Comparison of ENCODE assay signal across 17 cellular contexts in genomic region chr6:108846628-108847027, GRCh38. TPM values are rescaled to one million over a fixed set of nuclear protein-coding genes. Genes with fewer than 3 reads are reported as not detected.
DNase-seq lines count a peak whose midpoint lies in the region; TF ChIP-seq lines count a peak whose summit lies in the region.
"Had no signal": no experiment of that assay in that cellular context is flagged by ENCODE, and none has a peak within 500 bp of the region (broad histone marks: within the 10 kb centered on the region; RNA-seq: fewer than 3 reads in every experiment).

No MANE protein-coding gene starts in this region.

- 67 to 100% (median 93%) methylated on average over 1 of the region's 1 CpG for WGBS in adrenal gland, 4 donors
- WGBS in thyroid gland, 2 donors, result 82 to 90% methylated on average over 1 of the region's 1 CpG

- intact Hi-C loops in dendritic cell treated with granulocyte-macrophage colony-stimulating factor and Interleukin-4, amounts not matched to agents 40 ng/mL and 50 ng/mL, for 4 days (cut with micrococcal nuclease), result no loop called here
- intact Hi-C loops in adrenal gland (cut with DNase I), result no loop called here
- intact Hi-C loops in thyroid gland (cut with DNase I), result loop anchor here (10.0 kb wide), 1 partner anchor 228 kb away; no protein-coding TSS in a partner anchor

- peaks cover 20% of the 10 kb centered on the region for H3K4me1 ChIP-seq in BLaER1
- peaks cover 18 to 25% of the 10 kb centered on the region in 2 donors for H3K4me1 ChIP-seq in adrenal gland (replicated peaks in 1 of 2)
- peaks cover 0 to 10% of the 10 kb centered on the region in 2 donors for H3K4me1 ChIP-seq in thyroid gland

- peaks cover 4% of the 10 kb centered on the region for H3K36me3 Mint-ChIP-seq in dendritic cell treated with granulocyte-macrophage colony-stimulating factor and Interleukin-4, amounts not matched to agents 40 ng/mL and 50 ng/mL, for 4 days (ENCODE audit: low read depth)
- H3K36me3 Mint-ChIP-seq: activated naive CD4-positive, alpha-beta T cell treated with anti-CD3 and anti-CD28 coated beads, Interleukin-2, amount 50 U/mL, for 24 hours had no signal

- H4K20me1 ChIP-seq in BLaER1, result no peaks in the 10 kb centered on the region; the same call in 1 of the 2 replicates

- H3K9me3 ChIP-seq in BLaER1 (no peaks in the 10 kb centered on the region), adrenal gland (replicated peaks in 1 of 3) (no peaks in the 10 kb centered on the region), thyroid gland (no peaks in the 10 kb centered on the region)
- H3K9me3 ChIP-seq: heart left ventricle, left ventricle myocardium inferior, SK-N-SH, thoracic aorta had no signal

- peak overlapping the region; percentile 61 for H3K27ac Mint-ChIP-seq in dendritic cell treated with granulocyte-macrophage colony-stimulating factor and Interleukin-4, amounts not matched to agents 40 ng/mL and 50 ng/mL, for 4 days
- H3K27ac Mint-ChIP-seq: activated naive CD4-positive, alpha-beta T cell treated with anti-CD3 and anti-CD28 coated beads, Interleukin-2, amount 50 U/mL, for 24 hours had no signal

- H3K4me1 Mint-ChIP-seq in dendritic cell treated with granulocyte-macrophage colony-stimulating factor and Interleukin-4, amounts not matched to agents 40 ng/mL and 50 ng/mL, for 4 days (ENCODE audit: low read depth), result peaks cover 59% of the 10 kb centered on the region

- H3K27ac ChIP-seq in BLaER1, result no peak overlapping the region
- no peak overlapping the region for H3K27ac ChIP-seq in adrenal gland
- H3K27ac ChIP-seq in thyroid gland, result no peak overlapping the region
- H3K27ac ChIP-seq: thoracic aorta had no signal

- peaks cover 9% of the 10 kb centered on the region for H3K27me3 Mint-ChIP-seq in dendritic cell treated with granulocyte-macrophage colony-stimulating factor and Interleukin-4, amounts not matched to agents 40 ng/mL and 50 ng/mL, for 4 days
- H3K27me3 Mint-ChIP-seq: activated naive CD4-positive, alpha-beta T cell treated with anti-CD3 and anti-CD28 coated beads, Interleukin-2, amount 50 U/mL, for 24 hours had no signal

- H3K9ac ChIP-seq in BLaER1, result no peak overlapping the region
- H3K9ac ChIP-seq: SK-N-SH had no signal

- peak overlapping the region; percentile 6; the same call in 1 of the 2 replicates for H3K4me2 ChIP-seq in BLaER1
- H3K4me2 ChIP-seq: SK-N-SH had no signal

- H3K9me3 Mint-ChIP-seq in dendritic cell treated with granulocyte-macrophage colony-stimulating factor and Interleukin-4, amounts not matched to agents 40 ng/mL and 50 ng/mL, for 4 days, result no peaks in the 10 kb centered on the region
- H3K9me3 Mint-ChIP-seq: activated naive CD4-positive, alpha-beta T cell treated with anti-CD3 and anti-CD28 coated beads, Interleukin-2, amount 50 U/mL, for 24 hours had no signal

- peak; percentile 59 for DNase-seq in DMS 273 (lab: John Stamatoyannopoulos, UW; ENCODE audit: unreplicated experiment)
- DNase-seq in NCI-H82 (lab: John Stamatoyannopoulos, UW), result peak; percentile 83
- no peak for DNase-seq in EL
- no peak for DNase-seq in adrenal gland
- DNase-seq in thyroid gland, result no peak
- DNase-seq: activated CD4-positive, alpha-beta T cell treated with anti-CD3 and anti-CD28 coated beads for 1 hour; heart left ventricle; Kasumi-1; left ventricle myocardium inferior; NCI-H1105 treated with DMSO at 0.1 percent for 48 hours; occipital lobe; SK-N-SH; T-helper 9 cell had no signal

- H3K4me3 ChIP-seq in BLaER1, result no peak overlapping the region
- no peak overlapping the region for H3K4me3 ChIP-seq in adrenal gland
- no peak overlapping the region for H3K4me3 ChIP-seq in thyroid gland (replicated peaks in 1 of 3)
- H3K4me3 ChIP-seq: heart left ventricle, left ventricle myocardium inferior, thoracic aorta had no signal

- no peaks in the 10 kb centered on the region for H3K27me3 ChIP-seq in BLaER1
- H3K27me3 ChIP-seq in adrenal gland, result no peaks in the 10 kb centered on the region
- H3K27me3 ChIP-seq in thyroid gland, result no peaks in the 10 kb centered on the region
- H3K27me3 ChIP-seq: heart left ventricle had no signal

- H3K36me3 ChIP-seq in BLaER1, result no peaks in the 10 kb centered on the region
- no peaks in the 10 kb centered on the region for H3K36me3 ChIP-seq in adrenal gland (replicated peaks in 1 of 2)
- no peaks in the 10 kb centered on the region for H3K36me3 ChIP-seq in thyroid gland
- H3K36me3 ChIP-seq: heart left ventricle, left ventricle myocardium inferior, thoracic aorta had no signal

- no peak overlapping the region for H3K4me3 Mint-ChIP-seq in dendritic cell treated with granulocyte-macrophage colony-stimulating factor and Interleukin-4, amounts not matched to agents 40 ng/mL and 50 ng/mL, for 4 days
- H3K4me3 Mint-ChIP-seq: activated naive CD4-positive, alpha-beta T cell treated with anti-CD3 and anti-CD28 coated beads, Interleukin-2, amount 50 U/mL, for 24 hours had no signal

- TF ChIP-seq POLR2A in adrenal gland (IDR thresholded peaks at IDR 0.05) (no peak), thyroid gland (IDR thresholded peaks at IDR 0.05) (no peak)

- TF ChIP-seq CTCF in adrenal gland (IDR thresholded peaks at IDR 0.05) (no peak), thyroid gland (IDR thresholded peaks at IDR 0.05) (no peak)

RNA-seq across cellular contexts. Expression of gene ARMC2, which starts 1.6 kb away (rescaled TPM):
- total RNA-seq in adrenal gland, result 1 to 10 TPM; 2.1 to 7.8 (median 6.6) TPM
- polyA plus RNA-seq in adrenal gland, result 1 to 10 TPM; 4.0 to 6.5 (median 5.0) TPM
- 1 to 10 TPM; 5.2 to 9.3 (median 6.9) TPM for total RNA-seq in thyroid gland

Comparison
In these comparisons a context has a peak if more than half of its experiments do, and no peak if none do; other contexts are left out.
1. DNase-seq: peak in DMS 273 (single experiment) and NCI-H82 (single experiment); none in EL (single experiment), adrenal gland (0 of 7) and thyroid gland (0 of 2).